8 cellular contexts compared by ENCODE assay signal in the genomic region with DNA sequence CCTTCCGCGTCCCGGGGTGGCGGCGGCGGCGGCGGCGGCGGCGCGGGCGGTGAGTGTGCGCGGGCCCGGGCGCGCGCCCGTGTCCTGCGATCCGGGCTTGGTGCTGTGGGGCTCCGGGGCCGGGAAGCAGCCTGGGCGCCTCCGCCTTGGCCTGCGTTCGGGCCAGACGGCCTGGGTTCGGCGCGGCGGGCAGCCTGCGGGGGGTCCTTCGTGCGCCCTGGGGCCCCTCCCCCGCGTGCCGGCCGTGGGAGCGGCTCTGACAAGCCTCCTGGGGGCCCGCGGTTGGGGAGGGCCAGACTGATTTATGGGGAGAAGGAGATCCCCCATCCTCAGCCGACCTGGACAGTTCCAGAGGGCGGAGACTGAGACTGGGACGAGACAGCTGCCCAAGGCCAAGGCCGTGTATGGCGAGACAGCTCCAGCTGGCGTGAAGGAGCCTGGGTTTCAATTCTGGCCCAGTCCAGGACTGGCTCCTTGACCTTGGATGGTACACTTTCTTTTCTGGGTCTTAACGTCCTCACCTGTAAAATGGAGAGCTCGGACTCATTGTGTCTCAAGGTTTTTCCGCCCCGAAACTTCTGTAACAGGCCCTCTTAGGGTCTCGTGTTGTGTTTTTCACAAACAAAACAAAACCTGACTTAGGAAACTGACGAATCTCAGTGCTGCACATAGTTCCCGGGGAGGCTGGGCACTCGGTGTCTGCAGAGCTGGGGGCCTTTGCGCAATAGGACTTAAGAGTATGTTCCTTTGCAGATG.
DNase-seq lines count a peak whose midpoint lies in the region; ATAC-seq and TF ChIP-seq lines count a peak whose summit lies in the region.

No MANE protein-coding gene starts in this region.

- peak overlapping the region; percentile 98 for H3K9ac ChIP-seq in BLaER1

- peaks cover 18% of the 10 kb centered on the region; the same call in 1 of the 2 replicates for H4K20me1 ChIP-seq in BLaER1

- peaks cover 48% of the 10 kb centered on the region for H3K4me1 ChIP-seq in BLaER1
- peaks cover 33 to 39% of the 10 kb centered on the region in 2 experiments for H3K4me1 ChIP-seq in neutrophil (ENCODE audit: control insufficient read depth in 1 of 2, insufficient read depth in 1 of 2, low read depth in 1 of 2, low read length in 1 of 2)

- peak overlapping the region; percentile 92 for H3K4me2 ChIP-seq in BLaER1

- no peaks in the 10 kb centered on the region for H3K27me3 ChIP-seq in BLaER1
- H3K27me3 ChIP-seq in neutrophil, result peaks cover 31% of the 10 kb centered on the region

- DNase-seq in NOMO-1 treated with dmso at 0.1 percent for 144 hours (lab: John Stamatoyannopoulos, UW; ENCODE audit: unreplicated experiment), result peak; percentile 63
- DNase-seq in activated naive CD4-positive, alpha-beta T cell treated with Interleukin-2 at 50 U/mL for 16 hours, result peak; percentile 27
- DNase-seq in globus pallidus (ENCODE audit: low spot score), result peak; percentile 40
- no peak for DNase-seq in DMS114 treated with DMSO at 0.1 percent for 48 hours (lab: John Stamatoyannopoulos, UW; ENCODE audit: unreplicated experiment)

- H3K9me3 ChIP-seq in BLaER1 (no peaks in the 10 kb centered on the region), neutrophil (no peaks in the 10 kb centered on the region)

- H3K36me3 ChIP-seq in BLaER1 (peaks cover 10% of the 10 kb centered on the region; the same call in 1 of the 2 replicates), neutrophil (no peaks in the 10 kb centered on the region)

- H3K27ac ChIP-seq in BLaER1 (peak overlapping the region; percentile 99), neutrophil (peak overlapping the region; percentile 46)

- no peak for TF ChIP-seq CTCF in neutrophil (IDR thresholded peaks at IDR 0.05)

- H3K4me3 ChIP-seq in BLaER1, result peak overlapping the region; percentile 93
- H3K4me3 ChIP-seq in neutrophil (ENCODE audit: low read depth in 1 of 2, low read length in 1 of 2), result peak overlapping the region; percentile 82 to 86

- ATAC-seq in GM18909 (IDR thresholded peaks at IDR 0.05; ENCODE audit: poor library complexity, unreplicated experiment) (peak; percentile 51), HG03135 (IDR thresholded peaks at IDR 0.05; ENCODE audit: unreplicated experiment) (peak; percentile 39)
